ENCODE assay signal across 29 cellular contexts in genomic region chr5:107449369-107449768, GRCh38.
"Had no signal": no experiment of that assay in that cellular context is flagged by ENCODE, and none has a peak within 500 bp of the region (broad histone marks: within the 10 kb centered on the region; RNA-seq: fewer than 3 reads in every experiment).

No MANE protein-coding gene starts in this region.

- H3K27ac ChIP-seq: adrenal gland, body of pancreas, gastrocnemius medialis, neutrophil, thoracic aorta, WERI-Rb-1 had no signal

- H3K9me3 ChIP-seq: adrenal gland, body of pancreas, gastrocnemius medialis, neutrophil, thoracic aorta had no signal

- H3K4me3 ChIP-seq: adrenal gland, body of pancreas, gastrocnemius medialis, thoracic aorta had no signal

- ATAC-seq: activated CD4-positive, CD25-positive, alpha-beta regulatory T cell treated with anti-CD3 and anti-CD28 coated beads, Interleukin-2, amount 50 U/mL, for 24 hours; body of pancreas; gastrocnemius medialis; left cardiac atrium; left ventricle myocardium superior; sciatic nerve; stimulated activated effector memory CD8-positive, alpha-beta T cell treated with anti-CD3 and anti-CD28 coated beads, Interleukin-12 subunit alpha, Interleukin-12 subunit beta, amount 100 ng/mL, for 72 hours had no signal

- FAIRE-seq: colon, endometrium, islet of Langerhans, small intestine, urothelium cell line had no signal

- H3K27me3 ChIP-seq: adrenal gland, body of pancreas, gastrocnemius medialis, neutrophil had no signal

- H3K36me3 ChIP-seq: adrenal gland, gastrocnemius medialis, neutrophil, thoracic aorta, WERI-Rb-1 had no signal

- H3K4me1 ChIP-seq: adrenal gland, body of pancreas, gastrocnemius medialis had no signal

- DNase-seq: activated CD4-positive, alpha-beta T cell treated with anti-CD3 and anti-CD28 coated beads for 48 hours; activated CD4-positive, alpha-beta T cell treated with anti-CD3 and anti-CD28 coated beads, Interleukin-2, amount 50 U/mL, for 48 hours; activated CD8-positive, alpha-beta memory T cell treated with anti-CD3 and anti-CD28 coated beads for 24 hours; activated effector memory CD4-positive, alpha-beta T cell treated with Interleukin-2 at 50 U/mL for 16 hours; activated naive CD4-positive, alpha-beta T cell treated with Interleukin-2 at 50 U/mL for 16 hours; adrenal gland; aorta; body of pancreas; effector CD8-positive, alpha-beta T cell; erythroblast; gastrocnemius medialis; glutamatergic neuron; left cardiac atrium; left ventricle myocardium superior; mammary epithelial cell; naive B cell; nephron progenitor cell; small intestine; stimulated activated CD4-positive, alpha-beta T cell treated with anti-CD3 and anti-CD28 coated beads, Interleukin-4, amount 100 ng/mL, for 24 hours; WERI-Rb-1 had no signal
